In the genomic region with DNA sequence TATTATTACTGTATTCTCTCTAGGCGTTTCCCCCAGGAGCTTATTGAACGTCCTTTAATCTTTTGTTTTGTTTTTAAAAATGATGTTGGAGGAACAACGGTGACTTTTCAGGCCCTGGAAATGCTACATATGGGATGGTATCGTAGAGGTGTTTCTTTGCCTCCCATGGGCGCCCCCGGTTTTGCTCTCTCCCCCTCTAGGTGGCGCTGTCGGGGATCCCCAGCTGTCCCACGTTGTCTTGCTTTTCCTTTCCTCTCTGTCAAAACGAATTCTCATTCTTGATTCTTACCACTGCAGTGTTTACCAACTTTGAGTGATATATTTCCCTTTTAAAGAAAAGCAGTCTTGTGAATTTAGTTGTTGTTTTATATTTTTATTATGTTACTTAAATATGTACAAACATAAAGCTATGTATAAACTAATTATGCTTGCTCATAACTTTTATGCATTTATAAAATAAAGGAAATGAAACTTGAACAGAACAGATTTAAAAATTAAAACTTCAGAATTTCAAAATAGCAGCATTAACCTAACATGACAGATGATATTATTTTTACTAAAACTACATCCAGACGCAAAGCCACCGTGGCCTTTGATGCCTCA, we compare ENCODE assay signal across 8 cellular contexts.
A peak's percentile ranks its signal among the peaks of the same experiment; 100 is the strongest.
DNase-seq lines count a peak whose midpoint lies in the region; TF ChIP-seq lines count a peak whose summit lies in the region.

No MANE protein-coding gene starts in this region.

- H3K4me1 ChIP-seq in left ventricle myocardium inferior: peaks cover 10% of the 10 kb centered on the region
- H3K4me1 ChIP-seq in spleen: no peaks in the 10 kb centered on the region
- H3K4me1 ChIP-seq in stomach: no peaks in the 10 kb centered on the region

- no peaks in the 10 kb centered on the region for H3K36me3 ChIP-seq in left ventricle myocardium inferior
- H3K36me3 ChIP-seq in spleen: no peaks in the 10 kb centered on the region
- no peaks in the 10 kb centered on the region for H3K36me3 ChIP-seq in stomach

- no peak for TF ChIP-seq EP300 in stomach (IDR thresholded peaks at IDR 0.05)

- H3K4me3 ChIP-seq in left ventricle myocardium inferior (no peak overlapping the region), cardiac fibroblast (replicated peaks in 1 of 2; ENCODE audit: low read depth in 2 of 2, low read length in 2 of 2) (no peak overlapping the region), spleen (no peak overlapping the region), stomach (no peak overlapping the region)

- no peak overlapping the region for H3K27ac ChIP-seq in left ventricle myocardium inferior (replicated peaks)
- no peak overlapping the region for H3K27ac ChIP-seq in spleen
- H3K27ac ChIP-seq in stomach: no peak overlapping the region

- 46 to 49% (median 47%) methylated on average over 12 of the region's 12 CpGs for WGBS in spleen, 5 donors
- 47 to 54% (median 52%) methylated on average over 12 of the region's 12 CpGs for WGBS in stomach, 5 donors

- intact Hi-C loops in left ventricle myocardium inferior (cut with micrococcal nuclease) (no loop called here), cardiac septum (cut with DNase I) (no loop called here), spleen (cut with DNase I; ENCODE audit: low total_unique reads) (no loop called here), stomach (cut with DNase I; ENCODE audit: low total_unique reads) (no loop called here)

- TF ChIP-seq CTCF in left ventricle myocardium inferior (IDR thresholded peaks at IDR 0.05; ENCODE audit: borderline replicate concordance) (peak; percentile 48), cardiac fibroblast (IDR thresholded peaks at IDR 0.05; ENCODE audit: low read depth, low read length) (peak; percentile 23), spleen (IDR thresholded peaks at IDR 0.05 in 8 of 11, conservative IDR thresholded peaks at IDR 0.05 in 3 of 11) (peak in 8 of 11 experiments; percentile 11 to 63 (median 39)), stomach (IDR thresholded peaks at IDR 0.05) (peak in 3 of 7 experiments; percentile 11 to 37 (median 24))

- TF ChIP-seq POLR2A in spleen (IDR thresholded peaks at IDR 0.05): no peak
- no peak for TF ChIP-seq POLR2A in stomach (IDR thresholded peaks at IDR 0.05)

- H3K9me3 ChIP-seq in left ventricle myocardium inferior (replicated peaks) (no peaks in the 10 kb centered on the region), spleen (no peaks in the 10 kb centered on the region), stomach (no peaks in the 10 kb centered on the region)

- H3K27me3 ChIP-seq in left ventricle myocardium inferior (ENCODE audit: low read depth) (no peaks in the 10 kb centered on the region), spleen (replicated peaks in 1 of 7) (no peaks in the 10 kb centered on the region), stomach (no peaks in the 10 kb centered on the region)

- DNase-seq in left ventricle myocardium inferior (no peak), cardiac septum (ENCODE audit: low spot score) (no peak), RKO (ENCODE audit: low spot score) (peak; percentile 26), cardiac fibroblast (ENCODE audit: low read depth in 2 of 2) (no peak), spleen (no peak), NCI-H510A (lab: John Stamatoyannopoulos, UW) (no peak), stomach (no peak), middle frontal gyrus (ENCODE audit: extremely low spot score, low spot score) (no peak)
